Comparison of ENCODE assay signal across 9 cellular contexts in genomic region chr18:63084220-63084619, GRCh38.
"Had no signal": no experiment of that assay in that cellular context is flagged by ENCODE, and none has a peak within 500 bp of the region (broad histone marks: within the 10 kb centered on the region; RNA-seq: fewer than 3 reads in every experiment).

No MANE protein-coding gene starts in this region.

- FAIRE-seq: HepG2 had no signal

- H3K27ac ChIP-seq: GM23248, HL-60 had no signal

- H3K9me3 ChIP-seq: HAP-1 had no signal

- H3K36me3 ChIP-seq: HAP-1 had no signal

- H3K27ac Mint-ChIP-seq: HFFc6, IgD-negative memory B cell had no signal

- H3K4me3 ChIP-seq: GM23248, HAP-1 had no signal

- DNase-seq: GOT3, H7, HFFc6, KBM-7 had no signal

- H3K4me3 Mint-ChIP-seq: HFFc6 had no signal
